In genomic region chr7:129367349-129367699, GRCh38 we compare ENCODE assay signal across 13 cellular contexts.
DNase-seq lines count a peak whose midpoint lies in the region; ATAC-seq and TF ChIP-seq lines count a peak whose summit lies in the region.
"Had no signal": no experiment of that assay in that cellular context is flagged by ENCODE, and none has a peak within 500 bp of the region (broad histone marks: within the 10 kb centered on the region; RNA-seq: fewer than 3 reads in every experiment).

No MANE protein-coding gene starts in this region.

- H3K4me1 ChIP-seq in mucosa of rectum (ENCODE audit: control insufficient read depth in 2 of 2, insufficient read depth in 2 of 2, low read length in 2 of 2) = peaks cover 26 to 27% of the 10 kb centered on the region in 2 donors
- H3K4me1 ChIP-seq: breast epithelium had no signal

- no peaks in the 10 kb centered on the region for H3K9me3 Mint-ChIP-seq in activated T-helper 1 cell treated with anti-CD3 and anti-CD28 coated beads, Interleukin-12 subunit alpha, Interleukin-12 subunit beta, Interleukin-2, Interleukin-4 antibody, amounts not matched to agents 30 ng/mL and 10 ng/mL and 1 ng/mL, durations not matched to agents 14 hours and 24 hours and 36 hours
- H3K9me3 Mint-ChIP-seq: activated naive CD8-positive, alpha-beta T cell treated with anti-CD3 and anti-CD28 coated beads, Interleukin-2, amount 10 ng/mL, durations not matched to agents 7 days and 5 days had no signal

- peak overlapping the region; percentile 62 to 94 for H3K9ac ChIP-seq in mucosa of rectum (ENCODE audit: low read depth in 1 of 2, low read length in 2 of 2)

- H3K4me1 Mint-ChIP-seq in activated T-helper 1 cell treated with anti-CD3 and anti-CD28 coated beads, Interleukin-12 subunit alpha, Interleukin-12 subunit beta, Interleukin-2, Interleukin-4 antibody, amounts not matched to agents 30 ng/mL and 10 ng/mL and 1 ng/mL, durations not matched to agents 14 hours and 24 hours and 36 hours (ENCODE audit: low read depth) = peaks cover 53% of the 10 kb centered on the region

- peak overlapping the region; percentile 88 for H3K27ac Mint-ChIP-seq in activated T-helper 1 cell treated with anti-CD3 and anti-CD28 coated beads, Interleukin-12 subunit alpha, Interleukin-12 subunit beta, Interleukin-2, Interleukin-4 antibody, amounts not matched to agents 30 ng/mL and 10 ng/mL and 1 ng/mL, durations not matched to agents 14 hours and 24 hours and 36 hours
- H3K27ac Mint-ChIP-seq: activated naive CD8-positive, alpha-beta T cell treated with anti-CD3 and anti-CD28 coated beads, Interleukin-2, amount 10 ng/mL, durations not matched to agents 7 days and 5 days had no signal

- TF ChIP-seq CTCF in 22Rv1 (IDR thresholded peaks at IDR 0.05) = no peak

- H3K27me3 ChIP-seq in mucosa of rectum (ENCODE audit: control insufficient read depth in 2 of 2, insufficient read depth in 2 of 2, low read length in 2 of 2) = no peaks in the 10 kb centered on the region
- H3K27me3 ChIP-seq: breast epithelium, dorsolateral prefrontal cortex, esophagus squamous epithelium had no signal

- no peaks in the 10 kb centered on the region for H3K27me3 Mint-ChIP-seq in activated T-helper 1 cell treated with anti-CD3 and anti-CD28 coated beads, Interleukin-12 subunit alpha, Interleukin-12 subunit beta, Interleukin-2, Interleukin-4 antibody, amounts not matched to agents 30 ng/mL and 10 ng/mL and 1 ng/mL, durations not matched to agents 14 hours and 24 hours and 36 hours (ENCODE audit: insufficient read depth)
- H3K27me3 Mint-ChIP-seq: activated naive CD8-positive, alpha-beta T cell treated with anti-CD3 and anti-CD28 coated beads, Interleukin-2, amount 10 ng/mL, durations not matched to agents 7 days and 5 days; B cell had no signal

- H3K36me3 Mint-ChIP-seq in activated T-helper 1 cell treated with anti-CD3 and anti-CD28 coated beads, Interleukin-12 subunit alpha, Interleukin-12 subunit beta, Interleukin-2, Interleukin-4 antibody, amounts not matched to agents 30 ng/mL and 10 ng/mL and 1 ng/mL, durations not matched to agents 14 hours and 24 hours and 36 hours (ENCODE audit: low read depth) = no peaks in the 10 kb centered on the region
- H3K36me3 Mint-ChIP-seq: activated naive CD8-positive, alpha-beta T cell treated with anti-CD3 and anti-CD28 coated beads, Interleukin-2, amount 10 ng/mL, durations not matched to agents 7 days and 5 days had no signal

- ATAC-seq in GM21723 (IDR thresholded peaks at IDR 0.05; ENCODE audit: unreplicated experiment) (peak; percentile 11), HG03159 (IDR thresholded peaks at IDR 0.05; ENCODE audit: unreplicated experiment) (no peak), GM21528 (IDR thresholded peaks at IDR 0.05; ENCODE audit: low FRiP score, unreplicated experiment) (no peak), HG03108 (IDR thresholded peaks at IDR 0.05; ENCODE audit: unreplicated experiment) (no peak)

- H3K27ac ChIP-seq in 22Rv1 (0 out of 2 replicates have a peak overlapping the region, but pooled peaks have one; percentile 18), mucosa of rectum (ENCODE audit: low read depth in 2 of 2, low read length in 2 of 2) (peak overlapping the region; percentile 92 to 96)
- H3K27ac ChIP-seq: breast epithelium had no signal

- intact Hi-C loops in activated T-helper 1 cell treated with anti-CD3 and anti-CD28 coated beads, Interleukin-12 subunit alpha, Interleukin-12 subunit beta, Interleukin-2, Interleukin-4 antibody, amounts not matched to agents 30 ng/mL and 10 ng/mL and 1 ng/mL, durations not matched to agents 14 hours and 24 hours and 36 hours (cut with micrococcal nuclease) = loop anchor here (1.0 to 10.0 kb wide), 8 partner anchors 23 to 647 kb away; partner anchors contain the start of genes NRF1 and UBE2H

- H3K36me3 ChIP-seq in mucosa of rectum (ENCODE audit: control insufficient read depth in 2 of 2, insufficient read depth in 2 of 2, low read length in 2 of 2) = no peaks in the 10 kb centered on the region
- H3K36me3 ChIP-seq: breast epithelium, esophagus squamous epithelium had no signal

- peak overlapping the region in 1 of 2 donors; percentile 93 for H3K4me3 ChIP-seq in mucosa of rectum (ENCODE audit: low read length in 2 of 2)

- H3K4me3 Mint-ChIP-seq in activated T-helper 1 cell treated with anti-CD3 and anti-CD28 coated beads, Interleukin-12 subunit alpha, Interleukin-12 subunit beta, Interleukin-2, Interleukin-4 antibody, amounts not matched to agents 30 ng/mL and 10 ng/mL and 1 ng/mL, durations not matched to agents 14 hours and 24 hours and 36 hours = peak overlapping the region; percentile 73

- DNase-seq in activated T-helper 1 cell treated with anti-CD3 and anti-CD28 coated beads, Interleukin-12 subunit alpha, Interleukin-12 subunit beta, Interleukin-2, Interleukin-4 antibody, amounts not matched to agents 30 ng/mL and 10 ng/mL and 1 ng/mL, durations not matched to agents 14 hours and 24 hours and 36 hours (ENCODE audit: low spot score) = no peak
- no peak for DNase-seq in HuH-7 (ENCODE audit: low spot score)

- no peaks in the 10 kb centered on the region for H3K9me3 ChIP-seq in mucosa of rectum (ENCODE audit: control insufficient read depth in 2 of 2, low read length in 2 of 2)
- H3K9me3 ChIP-seq: breast epithelium, esophagus squamous epithelium had no signal
